In the genomic region with DNA sequence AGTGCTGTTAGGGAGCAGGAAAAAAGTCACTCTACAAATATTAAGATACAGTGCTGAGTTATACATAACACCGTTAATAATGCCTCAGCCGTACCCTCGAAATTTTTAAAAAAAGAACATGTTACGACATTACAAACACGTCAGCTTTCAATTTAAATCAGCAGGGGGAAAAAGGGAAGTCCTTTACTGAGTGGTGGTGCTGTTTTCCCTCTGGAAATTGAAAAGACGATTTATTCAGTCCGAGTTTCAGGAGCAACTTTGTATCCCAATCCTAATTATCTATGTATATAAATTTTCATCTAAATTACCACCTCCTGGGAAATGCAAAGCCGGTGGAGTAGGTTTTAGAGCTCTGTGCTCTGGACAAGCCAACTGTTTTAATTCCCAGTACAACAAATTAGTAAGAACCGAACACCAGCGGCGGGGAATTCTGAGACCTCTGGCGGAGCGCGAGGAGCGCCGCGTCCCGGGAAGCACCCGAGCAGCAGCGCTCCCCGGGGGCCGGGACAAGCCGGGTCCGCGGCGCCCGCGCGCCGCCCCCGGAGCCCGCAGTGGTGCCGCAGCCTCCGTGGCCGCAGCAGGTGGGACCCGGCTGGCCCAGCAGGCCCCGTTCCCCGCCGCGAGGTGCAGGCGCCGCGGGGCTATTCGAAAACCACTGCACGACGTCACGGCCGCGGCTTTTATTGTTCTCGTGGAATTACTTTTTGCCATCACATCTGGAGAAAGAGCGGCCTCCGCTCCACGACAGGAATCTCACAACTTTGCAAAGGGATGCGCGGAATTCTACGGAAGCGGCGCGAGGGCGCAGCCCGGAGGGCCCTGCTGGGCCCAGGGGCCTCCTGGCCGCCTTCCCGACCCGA, we compare ENCODE assay signal across 8 cellular contexts. TPM values are rescaled to one million over a fixed set of nuclear protein-coding genes. Genes with fewer than 3 reads are reported as not detected.
DNase-seq lines count a peak whose midpoint lies in the region; ATAC-seq and TF ChIP-seq lines count a peak whose summit lies in the region.

No MANE protein-coding gene starts in this region.

- intact Hi-C loops in uterus (cut with DNase I; ENCODE audit: low total_unique reads), result no loop called here

- no peak for TF ChIP-seq POLR2A in uterus (IDR thresholded peaks at IDR 0.05)

- POLR2A ChIA-PET in naive thymus-derived CD8-positive, alpha-beta T cell (lab: Charles Lee), result interaction anchor here (1.0 kb wide), 1 partner anchor 168 kb away, joined by 3 read pairs; no protein-coding TSS in a partner anchor

- no peak overlapping the region for H3K27ac Mint-ChIP-seq in naive thymus-derived CD8-positive, alpha-beta T cell

- H3K27me3 Mint-ChIP-seq in naive thymus-derived CD8-positive, alpha-beta T cell, result peaks cover 15 to 34% (median 27%) of the 10 kb centered on the region in 5 donors

- TF ChIP-seq CTCF in fibroblast of mammary gland (conservative IDR thresholded peaks at IDR 0.05; ENCODE audit: control insufficient read depth, insufficient read depth, low read depth, low read length) (no peak), uterus (IDR thresholded peaks at IDR 0.05) (no peak)

- peak overlapping the region; percentile 63 for H3K4me3 ChIP-seq in fibroblast of mammary gland (ENCODE audit: control insufficient read depth, low read depth, low read length)
- H3K4me3 ChIP-seq in uterus, result peak overlapping the region; percentile 10 to 34

- peaks cover 0 to 5% (median 0%) of the 10 kb centered on the region in 3 donors for H3K36me3 Mint-ChIP-seq in naive thymus-derived CD8-positive, alpha-beta T cell

- H3K4me1 Mint-ChIP-seq in naive thymus-derived CD8-positive, alpha-beta T cell, result peaks cover 8 to 21% (median 15%) of the 10 kb centered on the region in 4 donors

- peaks cover 0 to 6% (median 0%) of the 10 kb centered on the region in 9 donors for H3K9me3 Mint-ChIP-seq in naive thymus-derived CD8-positive, alpha-beta T cell

- H3K4me1 ChIP-seq in uterus, result peaks cover 0 to 11% of the 10 kb centered on the region in 2 donors

- H3K27me3 ChIP-seq in uterus, result peaks cover 0 to 5% of the 10 kb centered on the region in 2 donors

- H3K9me3 ChIP-seq in uterus, result no peaks in the 10 kb centered on the region

- H3K27ac ChIP-seq in uterus, result no peak overlapping the region

- no peaks in the 10 kb centered on the region for H3K36me3 ChIP-seq in uterus

- ATAC-seq in HG02642 (IDR thresholded peaks at IDR 0.05; ENCODE audit: poor library complexity, unreplicated experiment), result peak; percentile 27
- ATAC-seq in naive thymus-derived CD8-positive, alpha-beta T cell, result peak in 1 of 2 donors; percentile 1

- peak overlapping the region; percentile 68 to 88 (median 84) for H3K4me3 Mint-ChIP-seq in naive thymus-derived CD8-positive, alpha-beta T cell

- DNase-seq in NCI-H1417 (lab: John Stamatoyannopoulos, UW) (peak; percentile 44 to 88 (median 80)), NCI-H1417 treated with DMSO at 0.1 percent for 48 hours (lab: John Stamatoyannopoulos, UW) (no peak), NCI-H2227 (lab: John Stamatoyannopoulos, UW; ENCODE audit: unreplicated experiment) (peak; percentile 47), activated T-cell treated with anti-CD3 and anti-CD28 coated beads for 48 hours (ENCODE audit: low read depth) (peak; percentile 18), fibroblast of mammary gland (ENCODE audit: low read depth) (peak; percentile 59), uterus (no peak)
- peak in 4 of 10 donors; percentile 0 to 23 (median 14) for DNase-seq in naive thymus-derived CD8-positive, alpha-beta T cell

RNA-seq across cellular contexts. Expression of a gene that starts 1.0 kb away (rescaled TPM):
- under 1 TPM; 0.29 to 0.38 TPM for total RNA-seq in naive thymus-derived CD8-positive, alpha-beta T cell
- under 1 TPM in 1 of 3 donors, not detected in 2; 0.91 TPM for polyA plus RNA-seq in naive thymus-derived CD8-positive, alpha-beta T cell
- 10 to 100 TPM in 1 of 4 donors, 1 to 10 TPM in 2, under 1 TPM in 1; 0.55 to 14.3 (median 5.0) TPM for total RNA-seq in uterus

Comparison
In these comparisons a context has a peak if more than half of its experiments do, and no peak if none do; other contexts are left out.
1. DNase-seq: peak in NCI-H1417 (3 of 3), NCI-H2227 (single experiment), activated T-cell treated with anti-CD3 and anti-CD28 coated beads for 48 hours (single experiment) and fibroblast of mammary gland (single experiment); none in NCI-H1417 treated with DMSO at 0.1 percent for 48 hours (single experiment) and uterus (0 of 2).